25 cellular contexts compared by ENCODE assay signal in genomic region chrX:111167334-111167733, GRCh38.
DNase-seq lines count a peak whose midpoint lies in the region; ATAC-seq and TF ChIP-seq lines count a peak whose summit lies in the region.
"Had no signal": no experiment of that assay in that cellular context is flagged by ENCODE, and none has a peak within 500 bp of the region (broad histone marks: within the 10 kb centered on the region; RNA-seq: fewer than 3 reads in every experiment).

No MANE protein-coding gene starts in this region.

- H3K27ac ChIP-seq in left lung: no peak overlapping the region
- H3K27ac ChIP-seq: colonic mucosa, KMS-11, neural progenitor cell had no signal

- DNase-seq in amniotic epithelial cell (ENCODE audit: low read depth) (peak; percentile 27), left colon (no peak), left lung (no peak), nucleus accumbens (lab: John Stamatoyannopoulos, UW) (no peak)
- DNase-seq: activated CD4-positive, alpha-beta T cell treated with anti-CD3 and anti-CD28 coated beads, Interleukin-2, amount 50 U/mL, for 4 hours; activated T-cell treated with anti-CD3 and anti-CD28 coated beads, Interleukin-2, amount 50 U/mL, for 72 hours; CD4-positive, alpha-beta memory T cell; colonic mucosa; effector CD4-positive, alpha-beta T cell; GOT3; immature natural killer cell; left cardiac atrium; NCI-H1436 treated with DMSO at 0.1 percent for 48 hours; NCI-H226; NCI-H69; right cardiac atrium; SK-N-SH; stimulated activated CD4-positive, alpha-beta T cell treated with anti-CD3 and anti-CD28 coated beads, Interleukin-1b, Interleukin-23, amount 100 ng/mL, for 48 hours had no signal

- no peak for TF ChIP-seq CTCF in left lung (IDR thresholded peaks at IDR 0.05)

- intact Hi-C loops in left colon (cut with DNase I, micrococcal nuclease): no loop called here
- intact Hi-C loops in left lung (cut with DNase I): no loop called here

- ATAC-seq in GM18520 (IDR thresholded peaks at IDR 0.05; ENCODE audit: unreplicated experiment) (peak; percentile 73), HG02588 (IDR thresholded peaks at IDR 0.05; ENCODE audit: unreplicated experiment) (peak; percentile 69), HG03045 (IDR thresholded peaks at IDR 0.05; ENCODE audit: unreplicated experiment) (peak; percentile 68), left colon (no peak), left lung (no peak)
- ATAC-seq: activated T-cell treated with anti-CD3 and anti-CD28 coated beads, Interleukin-2, amount 50 U/mL, for 72 hours; left cardiac atrium; right cardiac atrium; Right ventricle myocardium inferior had no signal

- H3K36me3 ChIP-seq in left lung: no peaks in the 10 kb centered on the region
- H3K36me3 ChIP-seq: colonic mucosa had no signal

- no peak overlapping the region for H3K4me3 ChIP-seq in left lung
- H3K4me3 ChIP-seq: colonic mucosa, neural progenitor cell, smooth muscle cell had no signal

- no peaks in the 10 kb centered on the region for H3K9me3 ChIP-seq in left lung
- H3K9me3 ChIP-seq: colonic mucosa, SK-N-SH had no signal

- H3K27me3 ChIP-seq in left lung: peaks cover 0 to 11% of the 10 kb centered on the region in 2 donors
- H3K27me3 ChIP-seq: neural progenitor cell had no signal

- H3K4me1 ChIP-seq in left lung: no peaks in the 10 kb centered on the region
- H3K4me1 ChIP-seq: colonic mucosa, neural progenitor cell had no signal

Comparison
In these comparisons a context has a peak if more than half of its experiments do, and no peak if none do; other contexts are left out.
1. ATAC-seq: peak in GM18520 (single experiment), HG02588 (single experiment) and HG03045 (single experiment); none in left colon (single experiment) and left lung (single experiment).